15 cellular contexts compared by ENCODE assay signal in the genomic region with DNA sequence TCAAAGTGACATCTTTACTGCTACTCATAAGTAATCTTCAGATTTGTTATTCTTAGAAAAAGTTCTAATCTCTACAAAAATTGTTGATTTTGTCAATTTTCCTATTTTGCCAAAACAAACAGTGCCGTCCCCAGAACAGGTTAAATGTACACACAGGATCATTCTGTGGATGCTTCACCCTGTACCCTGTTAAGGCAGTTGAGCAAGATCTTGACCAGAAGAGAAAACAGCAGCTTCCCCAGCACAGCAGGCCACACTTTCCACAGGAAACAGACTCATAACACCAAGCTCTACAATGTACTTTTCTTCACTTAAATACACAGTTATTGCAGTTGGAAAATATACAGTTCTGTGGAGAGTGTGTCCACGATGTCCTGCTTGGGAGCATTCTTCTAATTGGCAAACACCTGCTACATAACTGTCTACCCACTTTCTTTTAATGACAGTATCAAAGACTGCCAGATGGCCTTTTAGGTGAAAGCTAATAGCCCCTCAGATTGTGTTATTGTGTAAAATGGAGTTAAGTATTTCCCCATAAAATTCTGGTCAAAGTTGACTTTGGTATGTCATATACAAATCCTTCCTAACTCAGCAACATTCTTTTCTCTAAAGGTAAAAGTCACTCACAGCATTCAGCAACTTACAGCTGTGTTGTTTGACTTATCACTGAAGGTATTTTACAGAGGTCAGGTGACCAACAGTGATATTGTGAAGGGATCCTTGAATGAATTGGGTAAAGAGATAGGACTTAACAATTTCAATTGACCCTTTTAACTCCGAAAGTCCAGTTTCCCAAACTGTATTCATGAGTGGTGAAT.
DNase-seq lines count a peak whose midpoint lies in the region; ATAC-seq and TF ChIP-seq lines count a peak whose summit lies in the region.
"Had no signal": no experiment of that assay in that cellular context is flagged by ENCODE, and none has a peak within 500 bp of the region (broad histone marks: within the 10 kb centered on the region; RNA-seq: fewer than 3 reads in every experiment).

No MANE protein-coding gene starts in this region.

- no peaks in the 10 kb centered on the region for H3K27me3 Mint-ChIP-seq in activated T-cell treated with anti-CD3 and anti-CD28 coated beads, Interleukin-2, amount 50 U/mL, for 72 hours (ENCODE audit: low read depth)
- H3K27me3 Mint-ChIP-seq in activated T-cell treated with anti-CD3 and anti-CD28 coated beads, Interleukin-2, amount 50 U/mL, for 4 hours (ENCODE audit: low read depth), result no peaks in the 10 kb centered on the region
- H3K27me3 Mint-ChIP-seq in progenitor cell of endocrine pancreas, result no peaks in the 10 kb centered on the region

- no peak for TF ChIP-seq CTCF in progenitor cell of endocrine pancreas (IDR thresholded peaks at IDR 0.05; ENCODE audit: unreplicated experiment)
- no peak for TF ChIP-seq CTCF in GM10266 (IDR thresholded peaks at IDR 0.05; ENCODE audit: control insufficient read depth, insufficient read depth, low read depth, missing control alignments)

- no peak for ATAC-seq in activated T-cell treated with anti-CD3 and anti-CD28 coated beads, Interleukin-2, amount 50 U/mL, for 72 hours (replicated peaks in 1 of 2)
- ATAC-seq in activated T-cell treated with anti-CD3 and anti-CD28 coated beads, Interleukin-2, amount 50 U/mL, for 4 hours, result no peak
- ATAC-seq in HG03457 (IDR thresholded peaks at IDR 0.05; ENCODE audit: unreplicated experiment) (no peak), GM18868 (IDR thresholded peaks at IDR 0.05; ENCODE audit: unreplicated experiment) (no peak)
- ATAC-seq: SK-N-SH treated with all-trans-retinoic acid at 6 μM for 48 hours had no signal

- no peaks in the 10 kb centered on the region for H3K9me3 Mint-ChIP-seq in activated T-cell treated with anti-CD3 and anti-CD28 coated beads, Interleukin-2, amount 50 U/mL, for 72 hours
- H3K9me3 Mint-ChIP-seq in activated T-cell treated with anti-CD3 and anti-CD28 coated beads, Interleukin-2, amount 50 U/mL, for 4 hours, result no peaks in the 10 kb centered on the region
- no peaks in the 10 kb centered on the region for H3K9me3 Mint-ChIP-seq in progenitor cell of endocrine pancreas (ENCODE audit: low read depth)

- no peak for DNase-seq in activated T-cell treated with anti-CD3 and anti-CD28 coated beads, Interleukin-2, amount 50 U/mL, for 72 hours
- DNase-seq in activated T-cell treated with anti-CD3 and anti-CD28 coated beads, Interleukin-2, amount 50 U/mL, for 4 hours, result no peak
- peak; percentile 61 for DNase-seq in NCI-H2171 (lab: John Stamatoyannopoulos, UW)
- DNase-seq in dermis microvascular lymphatic vessel endothelial cell (ENCODE audit: low read depth in 2 of 2), result peak; percentile 22 to 65
- no peak for DNase-seq in progenitor cell of endocrine pancreas (ENCODE audit: low spot score, unreplicated experiment)
- DNase-seq in GM10266 (ENCODE audit: extremely low spot score), result no peak
- DNase-seq: activated CD4-positive, alpha-beta T cell treated with anti-CD3 and anti-CD28 coated beads for 1 hour; activated effector memory CD4-positive, alpha-beta T cell treated with Interleukin-2 at 50 U/mL for 16 hours; BE2C; cerebellar nuclear complex; HCEC 1CT; NCI-H1694 had no signal

- peaks cover 2 to 5% of the 10 kb centered on the region in 2 donors for H3K36me3 Mint-ChIP-seq in activated T-cell treated with anti-CD3 and anti-CD28 coated beads, Interleukin-2, amount 50 U/mL, for 72 hours (ENCODE audit: insufficient read depth in 2 of 2)
- H3K36me3 Mint-ChIP-seq in activated T-cell treated with anti-CD3 and anti-CD28 coated beads, Interleukin-2, amount 50 U/mL, for 4 hours (ENCODE audit: insufficient read depth), result peaks cover 21% of the 10 kb centered on the region
- H3K36me3 Mint-ChIP-seq in progenitor cell of endocrine pancreas (ENCODE audit: insufficient read depth), result peaks cover 22% of the 10 kb centered on the region

- H3K27ac Mint-ChIP-seq in activated T-cell treated with anti-CD3 and anti-CD28 coated beads, Interleukin-2, amount 50 U/mL, for 72 hours, result peak overlapping the region; percentile 33
- H3K27ac Mint-ChIP-seq in progenitor cell of endocrine pancreas, result peak overlapping the region; percentile 79

- H3K4me1 Mint-ChIP-seq in activated T-cell treated with anti-CD3 and anti-CD28 coated beads, Interleukin-2, amount 50 U/mL, for 72 hours (ENCODE audit: low read depth), result no peaks in the 10 kb centered on the region
- no peaks in the 10 kb centered on the region for H3K4me1 Mint-ChIP-seq in activated T-cell treated with anti-CD3 and anti-CD28 coated beads, Interleukin-2, amount 50 U/mL, for 4 hours (ENCODE audit: low read depth)
- H3K4me1 Mint-ChIP-seq in progenitor cell of endocrine pancreas (ENCODE audit: low read depth), result peaks cover 49% of the 10 kb centered on the region

- H3K4me3 Mint-ChIP-seq in activated T-cell treated with anti-CD3 and anti-CD28 coated beads, Interleukin-2, amount 50 U/mL, for 72 hours, result no peak overlapping the region
- no peak overlapping the region for H3K4me3 Mint-ChIP-seq in activated T-cell treated with anti-CD3 and anti-CD28 coated beads, Interleukin-2, amount 50 U/mL, for 4 hours
- H3K4me3 Mint-ChIP-seq in progenitor cell of endocrine pancreas (ENCODE audit: low read depth), result peak overlapping the region; percentile 16

Comparison
In these comparisons a context has a peak if more than half of its experiments do, and no peak if none do; other contexts are left out.
1. DNase-seq: peak in NCI-H2171 (single experiment) and dermis microvascular lymphatic vessel endothelial cell (2 of 2); none in activated T-cell treated with anti-CD3 and anti-CD28 coated beads, Interleukin-2, amount 50 U/mL, for 72 hours (0 of 2), activated T-cell treated with anti-CD3 and anti-CD28 coated beads, Interleukin-2, amount 50 U/mL, for 4 hours (single experiment), progenitor cell of endocrine pancreas (single experiment) and GM10266 (single experiment).